Comparison of ENCODE assay signal across 9 cellular contexts in genomic region chr19:53037101-53038097, GRCh38. TPM values are rescaled to one million over a fixed set of nuclear protein-coding genes. Genes with fewer than 3 reads are reported as not detected.
DNase-seq lines count a peak whose midpoint lies in the region; ATAC-seq and TF ChIP-seq lines count a peak whose summit lies in the region.
"Had no signal": no experiment of that assay in that cellular context is flagged by ENCODE, and none has a peak within 500 bp of the region (broad histone marks: within the 10 kb centered on the region; RNA-seq: fewer than 3 reads in every experiment).

No MANE protein-coding gene starts in this region.

- no peak overlapping the region for H3K27ac ChIP-seq in caudate nucleus (ENCODE audit: low read depth, low read length)
- no peak overlapping the region for H3K27ac ChIP-seq in thymus (ENCODE audit: low read depth)

- intact Hi-C loops in activated naive CD4-positive, alpha-beta T cell treated with anti-CD3 and anti-CD28 coated beads for 36 hours (cut with micrococcal nuclease): no loop called here

- H3K27me3 ChIP-seq in kidney epithelial cell (ENCODE audit: control insufficient read depth, insufficient read depth, low read length) (no peaks in the 10 kb centered on the region), thymus (ENCODE audit: control insufficient read depth, insufficient read depth) (no peaks in the 10 kb centered on the region)

- H3K36me3 ChIP-seq in kidney epithelial cell (ENCODE audit: control insufficient read depth, insufficient read depth, low read length) (no peaks in the 10 kb centered on the region), thymus (ENCODE audit: control insufficient read depth, insufficient read depth) (no peaks in the 10 kb centered on the region)

- no peak for TF ChIP-seq CTCF in kidney epithelial cell (IDR thresholded peaks at IDR 0.05; ENCODE audit: insufficient read depth, low read length, poor library complexity, severe bottlenecking)

- peaks cover 15% of the 10 kb centered on the region for H3K27me3 Mint-ChIP-seq in activated naive CD4-positive, alpha-beta T cell treated with anti-CD3 and anti-CD28 coated beads for 36 hours (ENCODE audit: low read depth)

- no peak for ATAC-seq in HG03520 (IDR thresholded peaks at IDR 0.05; ENCODE audit: unreplicated experiment)

- CTCF ChIA-PET in activated naive CD4-positive, alpha-beta T cell treated with anti-CD3 and anti-CD28 coated beads for 36 hours (lab: Charles Lee): no interaction called here

- peak overlapping the region; percentile 32 for H3K4me3 Mint-ChIP-seq in activated naive CD4-positive, alpha-beta T cell treated with anti-CD3 and anti-CD28 coated beads for 36 hours

- H3K9me3 ChIP-seq in thymus (ENCODE audit: control insufficient read depth): peaks cover 4% of the 10 kb centered on the region

- peaks cover 31% of the 10 kb centered on the region for H3K9me3 Mint-ChIP-seq in activated naive CD4-positive, alpha-beta T cell treated with anti-CD3 and anti-CD28 coated beads for 36 hours

- H3K4me3 ChIP-seq in kidney epithelial cell (ENCODE audit: low read depth, low read length) (peak overlapping the region; percentile 68), thymus (ENCODE audit: low read length) (peak overlapping the region; percentile 6)

- peak; percentile 19 for DNase-seq in activated naive CD4-positive, alpha-beta T cell treated with anti-CD3 and anti-CD28 coated beads for 36 hours
- DNase-seq in activated naive CD4-positive, alpha-beta T cell treated with Interleukin-2 at 50 U/mL for 16 hours: no peak
- peak in 47 of 61 donors; percentile 0 to 67 (median 19) for DNase-seq in caudate nucleus (lab: John Stamatoyannopoulos, UW)
- DNase-seq in kidney epithelial cell (ENCODE audit: low read depth): no peak
- DNase-seq in effector CD4-positive, alpha-beta T cell: no peak
- DNase-seq in NCI-H82 (lab: John Stamatoyannopoulos, UW): no peak
- DNase-seq: NCI-H226 had no signal

- no peaks in the 10 kb centered on the region for H3K4me1 ChIP-seq in thymus (ENCODE audit: control insufficient read depth, insufficient read depth, low read length)

- H3K4me1 Mint-ChIP-seq in activated naive CD4-positive, alpha-beta T cell treated with anti-CD3 and anti-CD28 coated beads for 36 hours (ENCODE audit: low read depth): peaks cover 3% of the 10 kb centered on the region

- H3K27ac Mint-ChIP-seq in activated naive CD4-positive, alpha-beta T cell treated with anti-CD3 and anti-CD28 coated beads for 36 hours: no peak overlapping the region

- 26% methylated on average over 52 of the region's 52 CpGs for WGBS in thymus

- peaks cover 28% of the 10 kb centered on the region for H3K36me3 Mint-ChIP-seq in activated naive CD4-positive, alpha-beta T cell treated with anti-CD3 and anti-CD28 coated beads for 36 hours (ENCODE audit: low read depth)

RNA-seq across cellular contexts. Expression of gene ERVV-2, which starts 7.1 kb away (rescaled TPM):
- total RNA-seq in activated naive CD4-positive, alpha-beta T cell treated with anti-CD3 and anti-CD28 coated beads for 36 hours: not detected
- not detected in 2 replicates for total RNA-seq in kidney epithelial cell
- polyA plus RNA-seq in thymus: 0.05 TPM

RNA-seq across cellular contexts. Expression of gene ERVV-1, which starts 23.7 kb away (rescaled TPM):
- total RNA-seq in activated naive CD4-positive, alpha-beta T cell treated with anti-CD3 and anti-CD28 coated beads for 36 hours: not detected
- total RNA-seq in kidney epithelial cell: not detected in 2 replicates
- polyA plus RNA-seq in thymus: 0.14 TPM

Comparison
In these comparisons a context has a peak if more than half of its experiments do, and no peak if none do; other contexts are left out.
1. DNase-seq: peak in activated naive CD4-positive, alpha-beta T cell treated with anti-CD3 and anti-CD28 coated beads for 36 hours (single experiment) and caudate nucleus (47 of 61); none in activated naive CD4-positive, alpha-beta T cell treated with Interleukin-2 at 50 U/mL for 16 hours (single experiment), kidney epithelial cell (single experiment), effector CD4-positive, alpha-beta T cell (single experiment) and NCI-H82 (single experiment).